Comparison of ENCODE assay signal across 8 cellular contexts in genomic region chr1:42462828-42463763, GRCh38.
DNase-seq lines count a peak whose midpoint lies in the region; ATAC-seq and TF ChIP-seq lines count a peak whose summit lies in the region.

Gene CCDC30, plus strand, starts transcription at chr1:42463286. Its CDS starts 17,266 bp downstream, at chr1:42480552.

- H3K27ac ChIP-seq in coronary artery = peak within 1 kb of the TSS in 1 of 2 donors; percentile 44

- ATAC-seq in GM19324 (IDR thresholded peaks at IDR 0.05; ENCODE audit: low FRiP score, unreplicated experiment) (peak; percentile 99), HG03457 (IDR thresholded peaks at IDR 0.05; ENCODE audit: unreplicated experiment) (peak; percentile 93)

- DNase-seq in Ammon's horn (ENCODE audit: low spot score) (peak; percentile 98), NCI-H524 (lab: John Stamatoyannopoulos, UW) (peak; percentile 97 to 99), coronary artery (ENCODE audit: low spot score) (peak; percentile 99), kidney tubule cell (ENCODE audit: low spot score) (peak; percentile 99)
- DNase-seq in activated CD4-positive, alpha-beta T cell treated with anti-CD3 and anti-CD28 coated beads for 48 hours = peak; percentile 97
- peak; percentile 78 to 91 for DNase-seq in stimulated activated CD4-positive, alpha-beta T cell treated with anti-CD3 and anti-CD28 coated beads, Interleukin-1b, Interleukin-23, amount 100 ng/mL, for 1 hour (ENCODE audit: low read depth in 2 of 2)

- TF ChIP-seq CTCF in coronary artery (IDR thresholded peaks at IDR 0.05) = no peak

- H3K4me3 ChIP-seq in coronary artery = peak within 1 kb of the TSS; percentile 82
